Comparison of ENCODE assay signal across 25 cellular contexts in the genomic region with DNA sequence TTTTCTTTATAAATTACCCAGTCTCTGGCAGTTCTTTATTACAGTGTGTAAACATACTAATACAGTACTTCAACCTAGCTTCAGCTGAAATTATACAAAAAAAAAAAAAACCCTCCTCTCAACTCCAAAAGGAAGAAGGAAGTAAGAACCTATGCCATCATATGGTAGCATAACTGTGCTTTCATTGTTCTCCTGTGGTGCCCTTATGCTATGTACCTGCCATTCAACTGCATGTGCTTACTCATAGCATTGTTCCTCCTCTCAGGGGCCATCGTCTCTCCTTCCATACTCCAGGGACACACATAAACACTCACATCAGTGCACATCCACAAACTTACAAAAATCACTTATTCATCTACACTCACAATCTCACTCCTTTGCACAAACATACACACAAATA.
"Had no signal": no experiment of that assay in that cellular context is flagged by ENCODE, and none has a peak within 500 bp of the region (broad histone marks: within the 10 kb centered on the region; RNA-seq: fewer than 3 reads in every experiment).

No MANE protein-coding gene starts in this region.

- H2AFZ ChIP-seq: parathyroid adenoma had no signal

- H3K4me1 ChIP-seq: parathyroid adenoma, psoas muscle, right lobe of liver, sigmoid colon, thyroid gland, tibial nerve, upper lobe of left lung, vagina had no signal

- H3K27me3 ChIP-seq: ovary, right lobe of liver, sigmoid colon, stomach, thyroid gland, tibial nerve, upper lobe of left lung, vagina had no signal

- H3K4me3 ChIP-seq: ovary, psoas muscle, right lobe of liver, sigmoid colon, stomach, thoracic aorta, thyroid gland, tibial nerve, upper lobe of left lung, vagina had no signal

- ATAC-seq: natural killer cell treated with Interleukin-12 subunit alpha and Interleukin-12 subunit beta and Interleukin-15 and Interleukin-18, amount 100 ng/mL, for 72 hours; psoas muscle; right cardiac atrium; right lobe of liver; stimulated activated effector memory CD8-positive, alpha-beta T cell treated with anti-CD3 and anti-CD28 coated beads, Interleukin-12 subunit alpha, Interleukin-12 subunit beta, amount 100 ng/mL, for 72 hours; stimulated activated naive B cell treated with anti-CD40 and anti-IgM and Interleukin-4, amounts not matched to agents 10 μg/mL and 1 μg/mL and 100 μg/mL, for 72 hours had no signal

- H3K36me3 ChIP-seq: ovary, right lobe of liver, sigmoid colon, stomach, thoracic aorta, thyroid gland, tibial nerve, upper lobe of left lung, vagina had no signal

- H3K9ac ChIP-seq: parathyroid adenoma had no signal

- H3K9me3 ChIP-seq: psoas muscle, right lobe of liver, sigmoid colon, thoracic aorta, thyroid gland, vagina had no signal

- DNase-seq: nephron progenitor cell; occipital lobe; ovary; posterior cingulate gyrus; psoas muscle; right cardiac atrium; right lobe of liver; sigmoid colon; small intestine; stimulated activated CD4-positive, alpha-beta T cell treated with anti-CD3 and anti-CD28 coated beads, Interleukin-15, amount 100 ng/mL, for 24 hours; stimulated activated CD4-positive, alpha-beta T cell treated with anti-CD3 and anti-CD28 coated beads, Interleukin-2, amount 100 ng/mL, for 24 hours; stimulated activated CD4-positive, alpha-beta T cell treated with anti-CD3 and anti-CD28 coated beads, Interleukin-2, amount 100 ng/mL, for 48 hours; stimulated activated CD4-positive, alpha-beta T cell treated with anti-CD3 and anti-CD28 coated beads, Interleukin-4, amount 100 ng/mL, for 24 hours; stimulated activated naive B cell treated with anti-CD40 and anti-IgM and Interleukin-4, amounts not matched to agents 10 μg/mL and 1 μg/mL and 100 μg/mL, for 72 hours; stimulated activated naive CD4-positive, alpha-beta T cell treated with Interleukin-2 at 50 U/mL for 16 hours; stomach; thyroid gland; trophoblast cell; upper lobe of left lung had no signal

- H3K27ac ChIP-seq: ovary, parathyroid adenoma, psoas muscle, right lobe of liver, sigmoid colon, stomach, thoracic aorta, thyroid gland, tibial nerve, upper lobe of left lung, vagina had no signal
